ENCODE assay signal across 9 cellular contexts in genomic region chr1:198880818-198881597, GRCh38.
DNase-seq lines count a peak whose midpoint lies in the region; ATAC-seq and TF ChIP-seq lines count a peak whose summit lies in the region.
"Had no signal": no experiment of that assay in that cellular context is flagged by ENCODE, and none has a peak within 500 bp of the region (broad histone marks: within the 10 kb centered on the region; RNA-seq: fewer than 3 reads in every experiment).

No MANE protein-coding gene starts in this region.

- in situ Hi-C loops in mammary epithelial cell (cut with MboI; ENCODE audit: low sequenced_read_pairs in 2 of 2), result no loop called here

- H3K27ac Mint-ChIP-seq in H9, result no peak overlapping the region
- no peak overlapping the region; the same call in 1 of the 2 replicates for H3K27ac Mint-ChIP-seq in WTC11
- H3K27ac Mint-ChIP-seq: T-helper 1 cell treated with Interleukin-12 subunit alpha and Interleukin-12 subunit beta and Interleukin-4 antibody, amounts not matched to agents 30 μg/mL and 1 μg/mL, for 36 hours had no signal

- no peak overlapping the region for H3T11ph ChIP-seq in H9 (ENCODE audit: low read length)

- H3K4me3 Mint-ChIP-seq in H9 (no peak overlapping the region), WTC11 (no peak overlapping the region)
- H3K4me3 Mint-ChIP-seq: T-helper 1 cell treated with Interleukin-12 subunit alpha and Interleukin-12 subunit beta and Interleukin-4 antibody, amounts not matched to agents 30 μg/mL and 1 μg/mL, for 36 hours had no signal

- H4K20me1 ChIP-seq in mammary epithelial cell (ENCODE audit: insufficient read depth, low read length), result no peaks in the 10 kb centered on the region
- no peaks in the 10 kb centered on the region for H4K20me1 ChIP-seq in H9 (ENCODE audit: control insufficient read depth, insufficient read depth, insufficient read length)

- H3K4me1 ChIP-seq in mammary epithelial cell (ENCODE audit: insufficient read depth, low read length) (peaks cover 8% of the 10 kb centered on the region), H9 (ENCODE audit: insufficient read depth, low read length) (no peaks in the 10 kb centered on the region)

- TF ChIP-seq CTCF in mammary epithelial cell (conservative IDR thresholded peaks at IDR 0.05 in 1 of 2, IDR thresholded peaks at IDR 0.05 in 1 of 2; ENCODE audit: extremely low read depth in 1 of 2, insufficient read depth in 1 of 2, low read depth in 1 of 2, low read length in 2 of 2), result no peak
- TF ChIP-seq CTCF in omental fat pad (IDR thresholded peaks at IDR 0.05), result no peak
- TF ChIP-seq CTCF in H9 (conservative IDR thresholded peaks at IDR 0.05), result no peak
- TF ChIP-seq CTCF in WTC11 (IDR thresholded peaks at IDR 0.05), result no peak

- no peaks in the 10 kb centered on the region for H3K23me2 ChIP-seq in H9 (ENCODE audit: insufficient read length, low read depth, low read length, poor library complexity, severe bottlenecking)

- H3K4me2 ChIP-seq in mammary epithelial cell (ENCODE audit: insufficient read depth, low read depth, low read length) (peak overlapping the region; percentile 53), H9 (ENCODE audit: insufficient read depth, insufficient read length, low read length) (no peak overlapping the region)

- H3K36me3 ChIP-seq in mammary epithelial cell (ENCODE audit: insufficient read depth, low read length), result peaks cover 3% of the 10 kb centered on the region

- no peaks in the 10 kb centered on the region for H3K27me3 ChIP-seq in mammary epithelial cell (ENCODE audit: insufficient read depth, low read length)
- H3K27me3 ChIP-seq in H9 (ENCODE audit: insufficient read depth, low read length), result no peaks in the 10 kb centered on the region

- H4K8ac ChIP-seq in H9 (replicated peaks; ENCODE audit: insufficient read length, low read depth, low read length), result no peak overlapping the region

- H2BK15ac ChIP-seq in H9 (ENCODE audit: low read depth, low read length), result no peak overlapping the region

- no peak overlapping the region for H2BK120ac ChIP-seq in H9 (ENCODE audit: low read depth, low read length, poor library complexity, severe bottlenecking)

- H4K5ac ChIP-seq in H9 (ENCODE audit: insufficient read length, low read depth, low read length), result no peak overlapping the region

- H2AFZ ChIP-seq in mammary epithelial cell (ENCODE audit: low read depth, low read length) (no peak overlapping the region), H9 (ENCODE audit: low read length) (no peak overlapping the region)

- no peak overlapping the region for H2AK5ac ChIP-seq in H9 (ENCODE audit: insufficient read length, low read length)

- H3K36me3 Mint-ChIP-seq in H9 (ENCODE audit: insufficient read depth in 1 of 3, low read depth in 3 of 3) (no peaks in the 10 kb centered on the region), WTC11 (no peaks in the 10 kb centered on the region)

- intact Hi-C loops in mammary epithelial cell (cut with micrococcal nuclease), result loop anchor here (2.0 to 10.0 kb wide), 4 partner anchors 22 to 234 kb away; no protein-coding TSS in a partner anchor

- 76% methylated on average over 4 of the region's 4 CpGs for whole genome bisulfite sequencing in mammary epithelial cell (ENCODE audit: low coverage, missing lambda C conversion rate)
- WGBS in H9 (ENCODE audit: extremely low coverage, insufficient read length, low lambda C conversion rate), result no CpG with 5 or more reads among the region's 4 CpGs

- no peaks in the 10 kb centered on the region for H3K79me1 ChIP-seq in H9 (ENCODE audit: insufficient read depth, low read depth, low read length, poor library complexity, severe bottlenecking)

- BruUV-seq in mammary epithelial cell (replicated peaks; lab: Mats Ljungman, UMichigan), result TSS peak; percentile 29

- H2BK12ac ChIP-seq in H9 (ENCODE audit: insufficient read length, low read depth, low read length), result no peak overlapping the region

- dilution Hi-C loops in mammary epithelial cell (cut with HindIII; ENCODE audit: low sequenced_read_pairs), result no loop called here

- H3K4me3 ChIP-seq in mammary epithelial cell (replicated peaks in 1 of 3; ENCODE audit: insufficient read depth in 1 of 3, low read depth in 2 of 3, low read length in 3 of 3), result no peak overlapping the region

- no peak overlapping the region for H3K4ac ChIP-seq in H9 (ENCODE audit: low read depth, low read length)

- H2BK20ac ChIP-seq in H9 (ENCODE audit: low read depth, low read length, poor library complexity, severe bottlenecking), result no peak overlapping the region

- H3K9me3 Mint-ChIP-seq in H9, result no peaks in the 10 kb centered on the region
- H3K9me3 Mint-ChIP-seq in WTC11, result no peaks in the 10 kb centered on the region
- H3K9me3 Mint-ChIP-seq: T-helper 1 cell treated with Interleukin-12 subunit alpha and Interleukin-12 subunit beta and Interleukin-4 antibody, amounts not matched to agents 30 μg/mL and 1 μg/mL, for 36 hours had no signal

- ATAC-seq in omental fat pad (ENCODE audit: low FRiP score) (peak; percentile 91), HG03354 (IDR thresholded peaks at IDR 0.05; ENCODE audit: poor library complexity, severe bottlenecking, unreplicated experiment) (no peak), GM18517 (IDR thresholded peaks at IDR 0.05; ENCODE audit: unreplicated experiment) (no peak), WTC11 (no peak)

- H4K91ac ChIP-seq in H9 (ENCODE audit: insufficient read length, low read depth, low read length), result no peak overlapping the region

- no peak overlapping the region for H2BK5ac ChIP-seq in H9 (ENCODE audit: insufficient read length, low read length)

- DNase-seq in GM04503 (ENCODE audit: low read depth) (peak; percentile 87), NCI-H446 treated with DMSO at 0.1 percent for 48 hours (lab: John Stamatoyannopoulos, UW) (peak; percentile 64), mammary epithelial cell (peak; percentile 87), omental fat pad (ENCODE audit: low spot score) (no peak), H9 (no peak), WTC11 (ENCODE audit: low spot score) (no peak)

- H3K14ac ChIP-seq in H9 (ENCODE audit: insufficient read depth, low read length), result no peak overlapping the region

- CTCF ChIA-PET in mammary epithelial cell (lab: Charles Lee; ENCODE audit: low non-redundant PET), result no interaction called here
- CTCF ChIA-PET in WTC11 (lab: Charles Lee), result interaction anchor here (0.7 kb wide), 1 partner anchor 93 kb away, joined by 3 read pairs; no protein-coding TSS in a partner anchor

- H3K9me3 ChIP-seq in mammary epithelial cell (replicated peaks; ENCODE audit: insufficient read depth, low read length) (no peaks in the 10 kb centered on the region), H9 (ENCODE audit: control insufficient read depth, low read depth, low read length) (no peaks in the 10 kb centered on the region)

- POLR2A ChIA-PET in WTC11 (lab: Charles Lee), result no interaction called here

- no peak overlapping the region for H3K23ac ChIP-seq in H9 (ENCODE audit: insufficient read length, low read depth, low read length)

- no peak overlapping the region for H3K56ac ChIP-seq in H9 (ENCODE audit: insufficient read length, low read depth, low read length)

- H3K27me3 Mint-ChIP-seq in H9 (ENCODE audit: low read depth) (no peaks in the 10 kb centered on the region), WTC11 (ENCODE audit: low read depth) (no peaks in the 10 kb centered on the region)

- H3K9ac ChIP-seq in mammary epithelial cell (ENCODE audit: insufficient read depth, low read length) (no peak overlapping the region), H9 (ENCODE audit: extremely low read depth, insufficient read length, low read length) (no peak overlapping the region)

- H3K27ac ChIP-seq in mammary epithelial cell (ENCODE audit: insufficient read depth, low read depth, low read length), result peak overlapping the region; percentile 58
- H3K27ac ChIP-seq in H9 (ENCODE audit: insufficient read length, low read depth, low read length), result no peak overlapping the region

- peaks cover 40% of the 10 kb centered on the region for H3K79me2 ChIP-seq in mammary epithelial cell (ENCODE audit: insufficient read depth, low read length)
- H3K79me2 ChIP-seq in H9 (ENCODE audit: insufficient read depth, low read length), result no peaks in the 10 kb centered on the region

- H3K18ac ChIP-seq in H9 (ENCODE audit: insufficient read length, low read depth, low read length), result no peak overlapping the region

- H3K4me1 Mint-ChIP-seq in H9, result 0 out of 4 replicates have a peak, but pooled peaks cover 0 to 4% of the 10 kb centered on the region in 2 experiments
- H3K4me1 Mint-ChIP-seq in WTC11, result 0 out of 2 replicates have a peak, but pooled peaks cover 5% of the 10 kb centered on the region

TF ChIP-seq in WTC11, 78 proteins besides CTCF, POLR2A, EP300 and RAD21:
- TF ChIP-seq ELF4 (CRISPR knock-in tag; IDR thresholded peaks at IDR 0.05; ENCODE audit: low read depth) (no peak), TP53 (CRISPR knock-in tag; IDR thresholded peaks at IDR 0.05) (no peak), FOXK1 (CRISPR knock-in tag; IDR thresholded peaks at IDR 0.05) (no peak), NR2C2 (CRISPR knock-in tag; IDR thresholded peaks at IDR 0.05) (no peak)

Comparison
In these comparisons a context has a peak if more than half of its experiments do, and no peak if none do; other contexts are left out.
1. DNase-seq: peak in GM04503 (single experiment), NCI-H446 treated with DMSO at 0.1 percent for 48 hours (single experiment) and mammary epithelial cell (single experiment); none in omental fat pad (single experiment), H9 (single experiment) and WTC11 (single experiment).